In the genomic region with DNA sequence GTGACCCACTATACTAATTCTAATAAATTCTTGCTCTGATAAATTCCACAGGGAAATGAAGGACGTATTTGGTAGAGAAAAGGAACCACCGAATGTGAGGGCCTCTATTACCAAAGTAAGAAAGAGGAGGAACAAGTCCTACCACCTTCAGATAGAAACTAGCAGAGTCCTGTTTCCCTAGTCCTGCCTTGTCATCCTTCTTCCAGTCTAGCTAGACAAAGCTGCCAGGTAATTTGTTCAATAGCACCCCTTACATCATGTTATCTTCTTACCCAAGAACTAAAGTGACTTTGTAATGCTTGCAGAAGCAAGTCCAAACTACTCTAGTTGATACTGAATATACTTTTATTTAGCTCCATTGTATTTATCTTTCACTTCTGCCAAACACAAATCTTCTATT, we compare ENCODE assay signal across 1 cellular context.
TF ChIP-seq lines count a peak whose summit lies in the region.

No MANE protein-coding gene starts in this region.

TF ChIP-seq in H1, 55 proteins besides CTCF, POLR2A, EP300 and RAD21:
- TF ChIP-seq CTBP2 (IDR thresholded peaks at IDR 0.05; ENCODE audit: borderline replicate concordance, insufficient read depth, insufficient read length, low read length) (no peak), CREB1 (IDR thresholded peaks at IDR 0.05) (no peak), CHD1 (IDR thresholded peaks at IDR 0.05; ENCODE audit: low read depth, low read length) (no peak), RXRA (IDR thresholded peaks at IDR 0.05; ENCODE audit: insufficient read depth, low read depth, low read length) (no peak), BCL11A (IDR thresholded peaks at IDR 0.05; ENCODE audit: low read depth in 2 of 2, low read length in 2 of 2) (no peak), EGR1 (IDR thresholded peaks at IDR 0.05; ENCODE audit: borderline replicate concordance, low read depth, low read length) (no peak), TCF12 (IDR thresholded peaks at IDR 0.05; ENCODE audit: low read depth, low read length) (no peak)
